20 cellular contexts compared by ENCODE assay signal in genomic region chr20:37414636-37415035, GRCh38.
DNase-seq lines count a peak whose midpoint lies in the region; ATAC-seq, FAIRE-seq and TF ChIP-seq lines count a peak whose summit lies in the region.
"Had no signal": no experiment of that assay in that cellular context is flagged by ENCODE, and none has a peak within 500 bp of the region (broad histone marks: within the 10 kb centered on the region; RNA-seq: fewer than 3 reads in every experiment).

No MANE protein-coding gene starts in this region.

- DNase-seq in GM23338 (ENCODE audit: low spot score): no peak
- DNase-seq in HTR-8/SVneo (ENCODE audit: insufficient read length, low spot score): no peak
- no peak for DNase-seq in hepatocyte (ENCODE audit: low spot score)
- no peak for DNase-seq in ACHN
- no peak for DNase-seq in T-helper 2 cell treated with Interferon-gamma antibody and Interleukin-4, amounts not matched to agents 5 μg/mL and 100 μg/mL, for 36 hours (ENCODE audit: low spot score)
- DNase-seq: BE2C, DMS53, NCI-H1436 treated with DMSO at 0.1 percent for 48 hours, NCI-H1930, NCI-H524 treated with DMSO at 0.1 percent for 48 hours, NCI-H82, Peyer's patch had no signal

- H3K4me2 ChIP-seq in GM23338: peak overlapping the region; percentile 73
- no peak overlapping the region for H3K4me2 ChIP-seq in hepatocyte
- H3K4me2 ChIP-seq: A549 had no signal

- ATAC-seq in GM23338 (no peak), GM19452 (IDR thresholded peaks at IDR 0.05; ENCODE audit: unreplicated experiment) (no peak), HG03095 (IDR thresholded peaks at IDR 0.05; ENCODE audit: unreplicated experiment) (no peak)
- ATAC-seq: A549, HCT116, Right ventricle myocardium inferior had no signal

- H3K36me3 ChIP-seq in GM23338 (ENCODE audit: insufficient read depth) (no peaks in the 10 kb centered on the region), hepatocyte (replicated peaks; ENCODE audit: insufficient read depth, low read depth) (no peaks in the 10 kb centered on the region)
- H3K36me3 ChIP-seq: BE2C, Peyer's patch, SJSA1 had no signal

- H2AFZ ChIP-seq in GM23338 (peak overlapping the region; percentile 87), hepatocyte (no peak overlapping the region)

- no peak overlapping the region for H3K27ac Mint-ChIP-seq in GM23338
- H3K27ac Mint-ChIP-seq in brain: no peak overlapping the region
- H3K27ac Mint-ChIP-seq in T-helper 2 cell treated with Interferon-gamma antibody and Interleukin-4, amounts not matched to agents 5 μg/mL and 100 μg/mL, for 36 hours: no peak overlapping the region

- H3K9me3 Mint-ChIP-seq in GM23338 (no peaks in the 10 kb centered on the region), brain (no peaks in the 10 kb centered on the region)
- no peaks in the 10 kb centered on the region for H3K9me3 Mint-ChIP-seq in T-helper 2 cell treated with Interferon-gamma antibody and Interleukin-4, amounts not matched to agents 5 μg/mL and 100 μg/mL, for 36 hours

- H3K79me2 ChIP-seq in GM23338 (replicated peaks; ENCODE audit: insufficient read depth) (no peaks in the 10 kb centered on the region), hepatocyte (no peaks in the 10 kb centered on the region)

- H3K4me3 Mint-ChIP-seq in GM23338 (peak overlapping the region; percentile 12; the same call in 1 of the 3 replicates), brain (peak overlapping the region in 3 of 5 experiments; percentile 13 to 55 (median 46))
- H3K4me3 Mint-ChIP-seq in T-helper 2 cell treated with Interferon-gamma antibody and Interleukin-4, amounts not matched to agents 5 μg/mL and 100 μg/mL, for 36 hours: no peak overlapping the region

- H3K9me2 ChIP-seq in GM23338 (ENCODE audit: insufficient read depth) (no peaks in the 10 kb centered on the region), hepatocyte (replicated peaks; ENCODE audit: insufficient read depth) (no peaks in the 10 kb centered on the region)

- H4K20me1 ChIP-seq in GM23338 (replicated peaks; ENCODE audit: insufficient read depth) (no peaks in the 10 kb centered on the region), hepatocyte (ENCODE audit: insufficient read depth, poor library complexity, severe bottlenecking) (no peaks in the 10 kb centered on the region)

- H3K36me3 Mint-ChIP-seq in GM23338 (ENCODE audit: low read depth) (no peaks in the 10 kb centered on the region), brain (peaks cover 4% of the 10 kb centered on the region)
- H3K36me3 Mint-ChIP-seq in T-helper 2 cell treated with Interferon-gamma antibody and Interleukin-4, amounts not matched to agents 5 μg/mL and 100 μg/mL, for 36 hours (ENCODE audit: low read depth): no peaks in the 10 kb centered on the region

- peaks cover 20% of the 10 kb centered on the region for H3K4me1 Mint-ChIP-seq in GM23338
- no peaks in the 10 kb centered on the region for H3K4me1 Mint-ChIP-seq in brain
- no peaks in the 10 kb centered on the region for H3K4me1 Mint-ChIP-seq in T-helper 2 cell treated with Interferon-gamma antibody and Interleukin-4, amounts not matched to agents 5 μg/mL and 100 μg/mL, for 36 hours (ENCODE audit: low read depth)

- no peak for TF ChIP-seq CTCF in GM23338 (conservative IDR thresholded peaks at IDR 0.05; ENCODE audit: low read depth in 2 of 2)
- TF ChIP-seq CTCF in brain (conservative IDR thresholded peaks at IDR 0.05): no peak
- no peak for TF ChIP-seq CTCF in hepatocyte (IDR thresholded peaks at IDR 0.05; ENCODE audit: poor library complexity)

- H3K27ac ChIP-seq in GM23338 (ENCODE audit: low read depth): no peak overlapping the region
- H3K27ac ChIP-seq in hepatocyte: peak overlapping the region; percentile 33
- H3K27ac ChIP-seq: A549, Peyer's patch, SJSA1 had no signal

- 83% methylated on average over 5 of the region's 10 CpGs for WGBS in hepatocyte (ENCODE audit: low lambda C conversion rate, missing lambda C conversion rate)

- no peak overlapping the region for H3K4me3 ChIP-seq in GM23338
- H3K4me3 ChIP-seq in hepatocyte: no peak overlapping the region
- H3K4me3 ChIP-seq: A549, Peyer's patch, SJSA1 had no signal

- H3K4me1 ChIP-seq in GM23338 (ENCODE audit: insufficient read depth): peaks cover 39% of the 10 kb centered on the region
- H3K4me1 ChIP-seq in hepatocyte (ENCODE audit: insufficient read depth): peaks cover 34% of the 10 kb centered on the region
- H3K4me1 ChIP-seq: A549 had no signal

- FAIRE-seq in HTR-8/SVneo (lab: Jason Lieb, UNC): peak; percentile 83
- FAIRE-seq: A549, D721Med had no signal

- H3K27me3 ChIP-seq in GM23338 (ENCODE audit: insufficient read depth) (peaks cover 6% of the 10 kb centered on the region; the same call in 1 of the 2 replicates), hepatocyte (peaks cover 22% of the 10 kb centered on the region)
- H3K27me3 ChIP-seq: BE2C, Peyer's patch had no signal

- H3K9me3 ChIP-seq in hepatocyte (ENCODE audit: low read depth): no peaks in the 10 kb centered on the region
- H3K9me3 ChIP-seq: A549, BE2C, Peyer's patch, SJSA1 had no signal

- in situ Hi-C loops in ACHN (cut with HindIII; ENCODE audit: low pct_ligation_motif_present, low pct_unique_long_range_greater_than_20kb, low sequenced_read_pairs): no loop called here

- peaks cover 5% of the 10 kb centered on the region; the same call in 1 of the 2 replicates for H3F3A ChIP-seq in GM23338 (replicated peaks; ENCODE audit: low read depth)

- H3K27me3 Mint-ChIP-seq in GM23338 (ENCODE audit: insufficient read depth, low read depth, poor library complexity): peaks cover 20% of the 10 kb centered on the region
- H3K27me3 Mint-ChIP-seq in brain: no peaks in the 10 kb centered on the region
- peaks cover 5% of the 10 kb centered on the region for H3K27me3 Mint-ChIP-seq in T-helper 2 cell treated with Interferon-gamma antibody and Interleukin-4, amounts not matched to agents 5 μg/mL and 100 μg/mL, for 36 hours (ENCODE audit: low read depth)

TF ChIP-seq in GM23338, 12 proteins besides CTCF, POLR2A, EP300 and RAD21 (continues in another document):
- TF ChIP-seq REST (IDR thresholded peaks at IDR 0.05; ENCODE audit: unreplicated experiment) (no peak), EZH2phosphoT487 (IDR thresholded peaks at IDR 0.05; ENCODE audit: unreplicated experiment) (no peak), EZH2 (IDR thresholded peaks at IDR 0.05; ENCODE audit: low read depth, unreplicated experiment) (no peak), NANOG (IDR thresholded peaks at IDR 0.05; ENCODE audit: borderline replicate concordance) (no peak)
